ENCODE assay signal across 8 cellular contexts in the genomic region with DNA sequence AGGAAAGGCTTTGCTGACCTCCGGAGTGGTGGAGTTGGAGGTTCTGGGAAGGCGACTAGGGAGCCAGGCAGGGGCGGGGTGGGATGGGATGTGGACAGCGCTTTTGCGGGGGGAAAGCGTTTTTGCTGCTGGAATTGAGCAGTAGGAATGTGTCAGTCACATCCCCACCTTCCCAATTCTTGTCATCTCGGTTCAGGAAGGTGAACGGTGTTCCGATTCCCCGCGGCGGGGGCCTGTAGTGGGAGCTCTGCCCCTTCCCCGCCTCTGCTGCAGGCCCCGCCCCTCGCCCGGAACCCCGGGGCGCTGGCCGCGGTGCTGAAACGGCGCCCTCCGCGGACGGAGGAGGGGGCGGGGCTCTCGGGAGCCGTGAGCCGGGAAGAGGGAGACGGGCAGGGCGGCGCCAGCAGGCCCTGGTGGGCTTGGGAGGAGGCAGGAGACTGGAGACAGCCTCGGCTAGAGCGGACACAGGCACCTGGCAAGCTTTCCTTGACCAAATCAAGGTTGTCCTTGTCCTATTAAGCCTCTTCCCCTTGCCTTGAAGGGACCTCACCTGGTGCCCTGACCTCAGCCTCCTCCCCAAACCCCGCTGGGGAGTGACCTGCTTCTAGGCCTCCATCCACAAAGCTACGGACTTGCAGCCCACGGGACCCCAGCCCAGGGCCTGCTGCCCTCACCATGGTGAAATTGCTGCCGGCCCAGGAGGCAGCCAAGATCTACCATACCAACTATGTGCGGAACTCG. TPM values are rescaled to one million over a fixed set of nuclear protein-coding genes. Genes with fewer than 3 reads are reported as not detected.
DNase-seq lines count a peak whose midpoint lies in the region; ATAC-seq and TF ChIP-seq lines count a peak whose summit lies in the region.

Gene LHFPL5, plus strand, starts transcription at position 357 of the 741 bp plus-strand sequence. Its CDS starts 319 bp downstream, at position 676.

- intact Hi-C loops in esophagus muscularis mucosa (cut with DNase I): no loop called here
- intact Hi-C loops in CD14-positive monocyte (cut with micrococcal nuclease): no loop called here

- H3K9me3 ChIP-seq in esophagus muscularis mucosa (no peaks in the 10 kb centered on the region), neuronal stem cell (replicated peaks in 1 of 2; ENCODE audit: control insufficient read depth in 2 of 2, insufficient read depth in 1 of 2, low read depth in 1 of 2, low read length in 2 of 2) (no peaks in the 10 kb centered on the region)

- no peak within 1 kb of the TSS for H4K8ac ChIP-seq in neuronal stem cell (ENCODE audit: low read depth, low read length)

- 15% methylated on average over 24 of the region's 40 CpGs for WGBS in esophagus muscularis mucosa
- no CpG with 5 or more reads among the region's 40 CpGs for WGBS in neuronal stem cell (ENCODE audit: extremely low coverage in 2 of 2, insufficient read length in 2 of 2, insufficient replicate concordance in 1 of 2), 2 donors

- peak within 1 kb of the TSS; percentile 35 for H3K23ac ChIP-seq in neuronal stem cell (ENCODE audit: low read depth, low read length, poor library complexity)

- H2BK15ac ChIP-seq in neuronal stem cell (ENCODE audit: low read length): no peak within 1 kb of the TSS

- H3K14ac ChIP-seq in neuronal stem cell (ENCODE audit: low read length): no peak within 1 kb of the TSS

- no peak within 1 kb of the TSS for H2BK5ac ChIP-seq in neuronal stem cell (ENCODE audit: low read length)

- TF ChIP-seq POLR2A in esophagus muscularis mucosa (IDR thresholded peaks at IDR 0.05; ENCODE audit: low read depth): no peak

- H3K79me1 ChIP-seq in neuronal stem cell (ENCODE audit: low read depth, low read length): no peaks in the 10 kb centered on the region

- H2AFZ ChIP-seq in neuronal stem cell (ENCODE audit: low read length): peak within 1 kb of the TSS; percentile 88

- H3K4ac ChIP-seq in neuronal stem cell (ENCODE audit: low read length): no peak within 1 kb of the TSS

- H3K4me3 ChIP-seq in esophagus muscularis mucosa (peak within 1 kb of the TSS in 3 of 4 donors; percentile 12 to 28 (median 26)), neuronal stem cell (ENCODE audit: low read length in 2 of 2) (peak within 1 kb of the TSS; percentile 43 to 76)

- no peak for TF ChIP-seq EP300 in esophagus muscularis mucosa (IDR thresholded peaks at IDR 0.05)

- no peak within 1 kb of the TSS for H3K27ac ChIP-seq in esophagus muscularis mucosa (replicated peaks in 1 of 4)
- no peak within 1 kb of the TSS for H3K27ac ChIP-seq in neuronal stem cell (replicated peaks; ENCODE audit: low read length)

- H3K36me3 ChIP-seq in esophagus muscularis mucosa (no peaks in the 10 kb centered on the region), neuronal stem cell (replicated peaks in 1 of 2; ENCODE audit: control insufficient read depth in 2 of 2, insufficient read depth in 2 of 2, low read length in 2 of 2) (no peaks in the 10 kb centered on the region)

- DNase-seq in NCI-H187 (lab: John Stamatoyannopoulos, UW) (peak; percentile 14 to 22), NCI-H187 treated with DMSO at 0.1 percent for 48 hours (lab: John Stamatoyannopoulos, UW) (no peak), NCI-H2196 (lab: John Stamatoyannopoulos, UW; ENCODE audit: unreplicated experiment) (peak; percentile 87), esophagus muscularis mucosa (ENCODE audit: extremely low spot score) (no peak), neuronal stem cell (ENCODE audit: low spot score) (peak; percentile 69), CD14-positive monocyte (ENCODE audit: low spot score) (no peak)
- peak in 2 of 3 experiments; percentile 15 to 19 for DNase-seq in activated CD8-positive, alpha-beta memory T cell treated with anti-CD3 and anti-CD28 coated beads for 48 hours (ENCODE audit: low read depth in 2 of 3, low spot score in 2 of 3)

- peaks cover 15 to 18% (median 18%) of the 10 kb centered on the region in 3 donors for H3K27me3 Mint-ChIP-seq in CD14-positive monocyte (ENCODE audit: low read depth in 3 of 3)

- no peak within 1 kb of the TSS for H2AK5ac ChIP-seq in neuronal stem cell (ENCODE audit: low read depth, low read length)

- peaks cover 0 to 54% (median 8%) of the 10 kb centered on the region in 4 donors for H3K27me3 ChIP-seq in esophagus muscularis mucosa
- no peaks in the 10 kb centered on the region for H3K27me3 ChIP-seq in neuronal stem cell (ENCODE audit: control insufficient read depth in 3 of 3, insufficient read depth in 3 of 3, low read depth in 1 of 3, low read length in 3 of 3)

- peaks cover 4% of the 10 kb centered on the region for H3K4me1 Mint-ChIP-seq in CD14-positive monocyte

- no peak within 1 kb of the TSS for H3K9ac ChIP-seq in neuronal stem cell (ENCODE audit: low read depth, low read length, poor library complexity)

- H3K4me3 Mint-ChIP-seq in CD14-positive monocyte: peak within 1 kb of the TSS in 1 of 2 donors; percentile 35

- H2BK12ac ChIP-seq in neuronal stem cell (ENCODE audit: low read length): no peak within 1 kb of the TSS

- peak within 1 kb of the TSS in 1 of 7 donors; percentile 28 for H3K27ac Mint-ChIP-seq in CD14-positive monocyte

- H3K9me3 Mint-ChIP-seq in CD14-positive monocyte: peaks cover 0 to 2% (median 0%) of the 10 kb centered on the region in 7 donors

- no peak within 1 kb of the TSS for H4K91ac ChIP-seq in neuronal stem cell (ENCODE audit: low read depth, low read length, poor library complexity)

- TF ChIP-seq CTCF in esophagus muscularis mucosa (IDR thresholded peaks at IDR 0.05) (no peak), CD14-positive monocyte (IDR thresholded peaks at IDR 0.05) (no peak)

- no peak within 1 kb of the TSS for H3K18ac ChIP-seq in neuronal stem cell (ENCODE audit: low read length)

- H3K4me1 ChIP-seq in esophagus muscularis mucosa: peaks cover 0 to 8% (median 6%) of the 10 kb centered on the region in 4 donors
- H3K4me1 ChIP-seq in neuronal stem cell (ENCODE audit: control insufficient read depth in 2 of 2, insufficient read depth in 1 of 2, low read depth in 1 of 2, low read length in 2 of 2): peaks cover 0 to 1% of the 10 kb centered on the region in 2 donors

- H2BK120ac ChIP-seq in neuronal stem cell (ENCODE audit: low read depth, low read length): no peak within 1 kb of the TSS

- H3K4me2 ChIP-seq in neuronal stem cell (ENCODE audit: insufficient read depth, low read length, poor library complexity, severe bottlenecking): peak within 1 kb of the TSS; percentile 63

- H3K36me3 Mint-ChIP-seq in CD14-positive monocyte: no peaks in the 10 kb centered on the region

- ATAC-seq in HG02885 (IDR thresholded peaks at IDR 0.05; ENCODE audit: poor library complexity, unreplicated experiment): no peak

RNA-seq across cellular contexts. Expression of gene LHFPL5, which starts in this region (rescaled TPM):
- total RNA-seq in esophagus muscularis mucosa: not detected
- not detected for polyA plus RNA-seq in neuronal stem cell (2013, experiment 1 of 2)
- 0.03 TPM for polyA plus RNA-seq in neuronal stem cell (2013, experiment 2 of 2)
- not detected for polyA plus RNA-seq in CD14-positive monocyte

Comparison
In these comparisons a context has a peak if more than half of its experiments do, and no peak if none do; other contexts are left out.
1. DNase-seq: peak in NCI-H187 (2 of 2), NCI-H2196 (single experiment), activated CD8-positive, alpha-beta memory T cell treated with anti-CD3 and anti-CD28 coated beads for 48 hours (2 of 3) and neuronal stem cell (single experiment); none in NCI-H187 treated with DMSO at 0.1 percent for 48 hours (single experiment), esophagus muscularis mucosa (single experiment) and CD14-positive monocyte (single experiment).